ENCODE assay signal across 8 cellular contexts in the genomic region with DNA sequence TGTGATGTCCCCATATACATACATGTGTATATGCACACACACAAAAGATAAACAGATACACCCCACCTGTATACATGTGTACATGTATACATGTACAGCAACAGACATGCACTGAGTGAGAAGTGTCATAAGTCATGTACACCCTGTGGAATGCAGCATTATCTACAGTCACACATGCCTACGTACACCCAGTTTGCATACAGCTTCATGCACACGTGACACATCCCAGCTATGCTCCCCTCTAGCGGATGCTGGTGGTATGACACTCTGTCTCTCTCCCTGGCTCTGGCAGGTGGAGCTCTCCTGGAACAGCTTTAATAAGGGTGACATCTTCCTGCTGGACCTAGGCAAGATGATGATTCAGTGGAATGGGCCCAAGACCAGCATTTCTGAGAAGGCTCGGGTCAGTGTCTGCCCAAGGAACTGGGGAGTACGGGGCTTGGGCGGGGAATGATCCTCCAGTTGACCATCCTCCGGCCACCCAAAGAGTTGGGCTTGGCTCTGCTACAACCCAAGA. TPM values are rescaled to one million over a fixed set of nuclear protein-coding genes. Genes with fewer than 3 reads are reported as not detected.
A peak's percentile ranks its signal among the peaks of the same experiment; 100 is the strongest.
DNase-seq lines count a peak whose midpoint lies in the region; ATAC-seq and TF ChIP-seq lines count a peak whose summit lies in the region.

No MANE protein-coding gene starts in this region.

- POLR2A ChIA-PET in activated CD4-positive, alpha-beta T cell treated with anti-CD3 and anti-CD28 coated beads for 36 hours (lab: Charles Lee): interaction anchor here (1.0 kb wide), 1 partner anchor 168 kb away, joined by 4 read pairs; the partner anchor contains the start of gene OXSR1

- DNase-seq in AG10803 (ENCODE audit: low read depth) (peak; percentile 69), NCI-H460 (ENCODE audit: extremely low read depth, low read depth) (peak; percentile 68), colonic mucosa (peak; percentile 91), lung microvascular endothelial cell (ENCODE audit: low read depth in 2 of 2) (peak; percentile 83 to 87)
- DNase-seq in activated CD4-positive, alpha-beta T cell treated with anti-CD3 and anti-CD28 coated beads for 36 hours: peak; percentile 92
- DNase-seq in stimulated activated CD8-positive, alpha-beta memory T cell treated with anti-CD3 and anti-CD28 coated beads, Interleukin-15, amount 100 ng/mL, for 1 hour (ENCODE audit: low read depth): peak; percentile 76

- H3K27ac Mint-ChIP-seq in activated CD4-positive, alpha-beta T cell treated with anti-CD3 and anti-CD28 coated beads for 36 hours: peak overlapping the region; percentile 96

- H3K36me3 Mint-ChIP-seq in activated CD4-positive, alpha-beta T cell treated with anti-CD3 and anti-CD28 coated beads for 36 hours (ENCODE audit: low read depth): peaks cover 22% of the 10 kb centered on the region

- no peaks in the 10 kb centered on the region for H3K27me3 Mint-ChIP-seq in activated CD4-positive, alpha-beta T cell treated with anti-CD3 and anti-CD28 coated beads for 36 hours

- peaks cover 9% of the 10 kb centered on the region for H3K36me3 ChIP-seq in colonic mucosa

- ATAC-seq in GM18868 (IDR thresholded peaks at IDR 0.05; ENCODE audit: unreplicated experiment): peak; percentile 61
- ATAC-seq in HG03097 (IDR thresholded peaks at IDR 0.05; ENCODE audit: low FRiP score, unreplicated experiment): peak; percentile 51
- peak; percentile 57 for ATAC-seq in activated CD4-positive, alpha-beta T cell treated with anti-CD3 and anti-CD28 coated beads for 36 hours

- no peak overlapping the region for H3K4me3 Mint-ChIP-seq in activated CD4-positive, alpha-beta T cell treated with anti-CD3 and anti-CD28 coated beads for 36 hours

- H3K9me3 Mint-ChIP-seq in activated CD4-positive, alpha-beta T cell treated with anti-CD3 and anti-CD28 coated beads for 36 hours (ENCODE audit: low read depth): no peaks in the 10 kb centered on the region

- H3K27me3 ChIP-seq in colonic mucosa: no peaks in the 10 kb centered on the region

- H3K9me3 ChIP-seq in colonic mucosa: no peaks in the 10 kb centered on the region

- H3K4me1 ChIP-seq in colonic mucosa: peaks cover 18% of the 10 kb centered on the region

- CTCF ChIA-PET in activated CD4-positive, alpha-beta T cell treated with anti-CD3 and anti-CD28 coated beads for 36 hours (lab: Charles Lee): interaction anchor here (0.7 to 3.0 kb wide), 17 partner anchors 8 to 168 kb away, joined by 3 to 18 read pairs (median 3); partner anchors contain the start of genes ACAA1 and OXSR1

- H3K4me1 Mint-ChIP-seq in activated CD4-positive, alpha-beta T cell treated with anti-CD3 and anti-CD28 coated beads for 36 hours: peaks cover 49% of the 10 kb centered on the region

- no peak overlapping the region for H3K4me3 ChIP-seq in AG10803 (ENCODE audit: low read length)
- H3K4me3 ChIP-seq in colonic mucosa: no peak overlapping the region

- no peak overlapping the region for H3K27ac ChIP-seq in colonic mucosa

- intact Hi-C loops in activated CD4-positive, alpha-beta T cell treated with anti-CD3 and anti-CD28 coated beads for 36 hours (cut with DNase I, micrococcal nuclease): loop anchor here in 1 of 2 experiments (1.0 kb wide), 1 partner anchor 23 kb away; no protein-coding TSS in a partner anchor
- intact Hi-C loops in colonic mucosa (cut with DNase I): no loop called here

- peak overlapping the region in 1 of 2 donors; percentile 49 for H3K9ac ChIP-seq in colonic mucosa (ENCODE audit: low read depth in 2 of 2, low read length in 2 of 2)

- TF ChIP-seq CTCF in AG10803 (conservative IDR thresholded peaks at IDR 0.05; ENCODE audit: low read length) (peak; percentile 90), colonic mucosa (IDR thresholded peaks at IDR 0.05) (peak; percentile 94)

RNA-seq across cellular contexts. Expression of gene VILL, which starts 6.3 kb away (rescaled TPM):
- total RNA-seq in NCI-H460 (2014; rRNA removed; shearing (Covaris generic)): 1.1 and 1.7 TPM in 2 replicates
- polyA plus RNA-seq in NCI-H460 (2014; cell fraction: nucleus; rRNA removed): 4.4 and 13.0 TPM in 2 replicates
- 10 to 100 TPM in 1 of 2 experiments, 1 to 10 TPM in 1; 9.2 to 12.1 TPM for total RNA-seq in activated CD4-positive, alpha-beta T cell treated with anti-CD3 and anti-CD28 coated beads for 36 hours
- 100 to 1,000 TPM; 155 to 166 TPM for total RNA-seq in colonic mucosa
- total RNA-seq in lung microvascular endothelial cell: 2.8 and 3.1 TPM in 2 replicates

RNA-seq across cellular contexts. Expression of gene PLCD1, which starts 32.6 kb away (rescaled TPM):
- 1.2 and 1.9 TPM in 2 replicates for total RNA-seq in NCI-H460 (2014; rRNA removed; shearing (Covaris generic))
- 1.5 and 5.7 TPM in 2 replicates for polyA plus RNA-seq in NCI-H460 (2014; cell fraction: nucleus; rRNA removed)
- 10 to 100 TPM; 10.9 to 13.5 TPM for total RNA-seq in activated CD4-positive, alpha-beta T cell treated with anti-CD3 and anti-CD28 coated beads for 36 hours
- total RNA-seq in colonic mucosa (10 to 100 TPM; 46.8 to 70.0 TPM), lung microvascular endothelial cell (11.1 and 13.7 TPM in 2 replicates)

RNA-seq across cellular contexts. Expression of gene DLEC1, which starts 42.2 kb away (rescaled TPM):
- 0.10 TPM in 1 of 2 replicates, not detected in the other for total RNA-seq in NCI-H460 (2014; rRNA removed; shearing (Covaris generic))
- polyA plus RNA-seq in NCI-H460 (2014; cell fraction: nucleus; rRNA removed): 0.01 and 0.06 TPM in 2 replicates
- total RNA-seq in activated CD4-positive, alpha-beta T cell treated with anti-CD3 and anti-CD28 coated beads for 36 hours: under 1 TPM; 0.19 to 0.46 TPM
- total RNA-seq in colonic mucosa (under 1 TPM; 0.52 to 0.56 TPM), lung microvascular endothelial cell (not detected in 2 replicates)

Comparison
In these comparisons a context has a peak if more than half of its experiments do, and no peak if none do; other contexts are left out.
1. RNA of gene VILL, which starts 6.3 kb away (total RNA-seq): 155 to 166 TPM in colonic mucosa; 9.2 to 12.1 TPM in activated CD4-positive, alpha-beta T cell treated with anti-CD3 and anti-CD28 coated beads for 36 hours, 2.8 to 3.1 TPM in lung microvascular endothelial cell and 1.1 to 1.7 TPM in NCI-H460; every median in the first group is over 10 times any median in the second.
2. Peak in every context shown above with its lines, with median percentiles within 50 percentile points of each other: DNase-seq and ATAC-seq.